ENCODE assay signal across 8 cellular contexts in genomic region chr10:26468691-26469090, GRCh38. TPM values are rescaled to one million over a fixed set of nuclear protein-coding genes. Genes with fewer than 3 reads are reported as not detected.
DNase-seq lines count a peak whose midpoint lies in the region; ATAC-seq and TF ChIP-seq lines count a peak whose summit lies in the region.

No MANE protein-coding gene starts in this region.

- peaks cover 67% of the 10 kb centered on the region for H3K36me3 Mint-ChIP-seq in activated T-helper 17 cell treated with anti-CD3 and anti-CD28 coated beads, Interleukin-2, amount 50 U/mL, for 72 hours (ENCODE audit: low read depth)

- H3K4me3 Mint-ChIP-seq in activated T-helper 17 cell treated with anti-CD3 and anti-CD28 coated beads, Interleukin-2, amount 50 U/mL, for 72 hours, result peak overlapping the region; percentile 67

- no peak for TF ChIP-seq EP300 in transverse colon (IDR thresholded peaks at IDR 0.05; ENCODE audit: low read depth)

- peaks cover 43% of the 10 kb centered on the region for H3K4me1 Mint-ChIP-seq in activated T-helper 17 cell treated with anti-CD3 and anti-CD28 coated beads, Interleukin-2, amount 50 U/mL, for 72 hours

- in situ Hi-C loops in transverse colon (cut with MboI; ENCODE audit: low pct_ligation_motif_present in 1 of 4, low pct_unique_long_range_greater_than_20kb in 1 of 4, low sequenced_read_pairs in 3 of 4), result no loop called here

- WGBS in transverse colon (ENCODE audit: low coverage in 1 of 2), 2 donors, result 65 to 91% methylated on average over 2 to 6 of the region's 6 CpGs

- TF ChIP-seq POLR2A in transverse colon (IDR thresholded peaks at IDR 0.05), result no peak

- DNase-seq in activated T-cell treated with anti-CD3 and anti-CD28 coated beads for 1 hour (ENCODE audit: low read depth), result peak; percentile 34
- DNase-seq in activated T-cell treated with anti-CD3 and anti-CD28 coated beads for 4 hours, result no peak
- DNase-seq in transverse colon, result peak; percentile 33
- DNase-seq in foreskin melanocyte, result no peak
- DNase-seq in retina, result no peak
- no peak for DNase-seq in NCI-H2081 (lab: John Stamatoyannopoulos, UW)

- no peaks in the 10 kb centered on the region for H3K27me3 ChIP-seq in transverse colon

- H3K9me3 ChIP-seq in transverse colon, result no peaks in the 10 kb centered on the region

- intact Hi-C loops in transverse colon (cut with DNase I; ENCODE audit: low total_unique reads), result no loop called here

- H3K4me1 ChIP-seq in transverse colon, result no peaks in the 10 kb centered on the region

- H3K27me3 Mint-ChIP-seq in activated T-helper 17 cell treated with anti-CD3 and anti-CD28 coated beads, Interleukin-2, amount 50 U/mL, for 72 hours, result no peaks in the 10 kb centered on the region

- no peaks in the 10 kb centered on the region for H3K9me3 Mint-ChIP-seq in activated T-helper 17 cell treated with anti-CD3 and anti-CD28 coated beads, Interleukin-2, amount 50 U/mL, for 72 hours

- no peaks in the 10 kb centered on the region for H3K36me3 ChIP-seq in transverse colon

- peak; percentile 57 for ATAC-seq in HG03095 (IDR thresholded peaks at IDR 0.05; ENCODE audit: unreplicated experiment)
- peak; percentile 46 for ATAC-seq in activated T-helper 17 cell treated with anti-CD3 and anti-CD28 coated beads, Interleukin-2, amount 50 U/mL, for 72 hours (replicated peaks)

- no peak overlapping the region for H3K4me3 ChIP-seq in transverse colon

- no peak overlapping the region for H3K27ac ChIP-seq in transverse colon

- TF ChIP-seq CTCF in transverse colon (IDR thresholded peaks at IDR 0.05), result no peak

- peak overlapping the region; percentile 41 for H3K27ac Mint-ChIP-seq in activated T-helper 17 cell treated with anti-CD3 and anti-CD28 coated beads, Interleukin-2, amount 50 U/mL, for 72 hours

RNA-seq across cellular contexts. Expression of gene APBB1IP, which starts 30.6 kb away (rescaled TPM):
- total RNA-seq in activated T-helper 17 cell treated with anti-CD3 and anti-CD28 coated beads, Interleukin-2, amount 50 U/mL, for 72 hours, result 10 to 100 TPM; 46.5 to 50.4 TPM
- 1 to 10 TPM in 3 of 4 donors, not detected in 1; 2.5 to 7.6 (median 6.4) TPM for total RNA-seq in transverse colon

Comparison
In these comparisons a context has a peak if more than half of its experiments do, and no peak if none do; other contexts are left out.
1. DNase-seq: peak in activated T-cell treated with anti-CD3 and anti-CD28 coated beads for 1 hour (single experiment) and transverse colon (single experiment); none in activated T-cell treated with anti-CD3 and anti-CD28 coated beads for 4 hours (single experiment), foreskin melanocyte (single experiment), retina (single experiment) and NCI-H2081 (0 of 2).
2. RNA of gene APBB1IP, which starts 30.6 kb away (total RNA-seq): 46.5 to 50.4 TPM in activated T-helper 17 cell treated with anti-CD3 and anti-CD28 coated beads, Interleukin-2, amount 50 U/mL, for 72 hours; 2.5 to 7.6 TPM in transverse colon; every median in the first group is over 4 times any median in the second.